ENCODE assay signal across 8 cellular contexts in the genomic region with DNA sequence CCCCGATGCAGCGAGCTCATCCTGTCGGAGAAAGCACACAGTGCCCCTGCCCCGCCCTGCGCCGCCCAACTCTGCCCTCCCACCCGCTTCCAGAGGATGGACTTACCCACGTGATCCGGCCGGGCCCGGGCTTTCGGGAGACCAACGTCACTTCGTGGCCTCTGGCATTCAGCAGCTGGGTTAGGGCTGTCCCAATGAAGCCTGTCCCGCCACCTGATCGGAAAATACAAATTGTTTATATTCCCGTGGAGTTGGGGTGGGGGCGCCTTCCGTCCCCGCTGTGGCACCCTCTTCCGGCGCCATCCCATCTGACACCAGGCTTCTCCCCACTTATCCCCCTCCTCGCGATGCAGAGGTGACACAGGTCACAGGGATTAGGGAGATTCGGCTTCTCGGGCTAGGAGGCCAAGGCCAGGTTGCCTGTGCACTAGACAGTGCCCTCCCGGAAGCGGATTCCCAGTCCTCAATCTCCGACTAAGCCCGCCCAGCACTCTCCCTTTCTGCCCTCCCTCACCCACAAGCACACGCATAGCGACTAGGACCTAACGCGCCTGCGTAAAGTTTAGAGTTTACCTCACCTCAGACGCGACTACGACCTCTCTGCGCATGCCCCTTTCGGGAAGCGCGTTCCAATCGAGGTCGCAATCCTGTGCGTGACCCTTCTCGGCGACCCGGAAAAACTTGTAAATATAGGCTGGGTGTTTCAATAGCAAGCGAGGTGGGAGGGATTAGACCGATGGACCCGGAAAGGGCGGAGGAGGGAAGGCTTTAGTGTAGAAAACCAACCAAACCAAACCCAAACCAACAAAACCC. TPM values are rescaled to one million over a fixed set of nuclear protein-coding genes. Genes with fewer than 3 reads are reported as not detected.
A peak's percentile ranks its signal among the peaks of the same experiment; 100 is the strongest.
DNase-seq lines count a peak whose midpoint lies in the region; ATAC-seq and FAIRE-seq lines count a peak whose summit lies in the region.

A gene with protein sequence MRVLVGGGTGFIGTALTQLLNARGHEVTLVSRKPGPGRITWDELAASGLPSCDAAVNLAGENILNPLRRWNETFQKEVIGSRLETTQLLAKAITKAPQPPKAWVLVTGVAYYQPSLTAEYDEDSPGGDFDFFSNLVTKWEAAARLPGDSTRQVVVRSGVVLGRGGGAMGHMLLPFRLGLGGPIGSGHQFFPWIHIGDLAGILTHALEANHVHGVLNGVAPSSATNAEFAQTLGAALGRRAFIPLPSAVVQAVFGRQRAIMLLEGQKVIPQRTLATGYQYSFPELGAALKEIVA (minus strand): TSS at position 537 of the 813 bp plus-strand sequence. CDS start 7 bp downstream, at position 530.

- peak within 1 kb of the TSS; percentile 100 for H3K27ac ChIP-seq in mesenchymal stem cell (ENCODE audit: low read length, poor library complexity, severe bottlenecking)

- H3K4me2 ChIP-seq in mesenchymal stem cell (ENCODE audit: low read length, poor library complexity, severe bottlenecking), result peak within 1 kb of the TSS; percentile 93

- FAIRE-seq in HTR-8/SVneo (lab: Jason Lieb, UNC), result peak; percentile 74

- H3K9ac ChIP-seq in endocrine pancreas (ENCODE audit: control insufficient read depth, insufficient read depth, low read length) (peak within 1 kb of the TSS; percentile 96), mesenchymal stem cell (ENCODE audit: low read length) (peak within 1 kb of the TSS; percentile 99)

- H3K79me1 ChIP-seq in mesenchymal stem cell (replicated peaks; ENCODE audit: low read length, poor library complexity, severe bottlenecking), result peaks cover 24% of the 10 kb centered on the region

- peak within 1 kb of the TSS; percentile 85 for H2BK5ac ChIP-seq in mesenchymal stem cell (ENCODE audit: low read depth, low read length, poor library complexity, severe bottlenecking)

- H3K36me3 ChIP-seq in endocrine pancreas (ENCODE audit: control insufficient read depth, insufficient read depth, low read length) (no peaks in the 10 kb centered on the region), mesenchymal stem cell (ENCODE audit: control insufficient read depth in 1 of 2, insufficient read depth in 2 of 2, low read depth in 1 of 2, low read length in 2 of 2) (peaks cover 27 to 44% of the 10 kb centered on the region in 2 experiments)

- peak within 1 kb of the TSS; percentile 95 for H2AK5ac ChIP-seq in mesenchymal stem cell (ENCODE audit: low read length, severe bottlenecking)

- no peak within 1 kb of the TSS for H2AFZ ChIP-seq in mesenchymal stem cell (ENCODE audit: low read depth, low read length)

- peak; percentile 86 for ATAC-seq in GM21367 (IDR thresholded peaks at IDR 0.05; ENCODE audit: unreplicated experiment)

- under 1% methylated on average over 42 of the region's 52 CpGs for WGBS in mesenchymal stem cell

- H3K4me3 ChIP-seq in endocrine pancreas (ENCODE audit: control insufficient read depth, insufficient read depth, low read length) (peak within 1 kb of the TSS; percentile 92), mesenchymal stem cell (ENCODE audit: insufficient read depth in 1 of 2, low read depth in 1 of 2, low read length in 2 of 2) (peak within 1 kb of the TSS; percentile 78 to 84)

- H2BK15ac ChIP-seq in mesenchymal stem cell (ENCODE audit: low read depth, poor library complexity, severe bottlenecking), result no peak within 1 kb of the TSS

- H3K9me3 ChIP-seq in endocrine pancreas (ENCODE audit: control insufficient read depth, low read length) (no peaks in the 10 kb centered on the region), mesenchymal stem cell (ENCODE audit: control insufficient read depth, low read length) (no peaks in the 10 kb centered on the region)

- H3K18ac ChIP-seq in mesenchymal stem cell (ENCODE audit: low read depth in 1 of 2, low read length in 2 of 2), result peak within 1 kb of the TSS; percentile 95 to 100

- peak within 1 kb of the TSS in 1 of 2 experiments; percentile 77 for H3K14ac ChIP-seq in mesenchymal stem cell (ENCODE audit: low read length in 2 of 2)

- no peak within 1 kb of the TSS for H2BK12ac ChIP-seq in mesenchymal stem cell (ENCODE audit: low read length in 2 of 2)

- peak within 1 kb of the TSS; percentile 97 for H2BK120ac ChIP-seq in mesenchymal stem cell (ENCODE audit: low read depth, low read length)

- DNase-seq in COR-L47 (lab: John Stamatoyannopoulos, UW), result peak; percentile 98
- DNase-seq in HTR-8/SVneo (ENCODE audit: insufficient read length, low spot score), result peak; percentile 92
- DNase-seq in NOMO-1 treated with dmso at 0.1 percent for 144 hours (lab: John Stamatoyannopoulos, UW; ENCODE audit: unreplicated experiment), result peak; percentile 99
- peak; percentile 66 to 88 (median 88) for DNase-seq in activated CD8-positive, alpha-beta memory T cell treated with anti-CD3 and anti-CD28 coated beads for 48 hours (ENCODE audit: low read depth in 2 of 3, low spot score in 2 of 3)
- DNase-seq in mesenchymal stem cell, result peak; percentile 99
- DNase-seq in stimulated activated CD8-positive, alpha-beta memory T cell treated with anti-CD3 and anti-CD28 coated beads, Interleukin-12 subunit alpha, Interleukin-12 subunit beta, amount 100 ng/mL, for 4 hours (ENCODE audit: low read depth), result peak; percentile 90

- H3K23ac ChIP-seq in mesenchymal stem cell (ENCODE audit: low read length in 2 of 2), result no peak within 1 kb of the TSS

- H4K8ac ChIP-seq in mesenchymal stem cell (ENCODE audit: low read length), result peak within 1 kb of the TSS; percentile 100

- peak within 1 kb of the TSS; percentile 100 for H4K91ac ChIP-seq in mesenchymal stem cell (ENCODE audit: low read length)

- peaks cover 5% of the 10 kb centered on the region for H3K4me1 ChIP-seq in endocrine pancreas (ENCODE audit: control insufficient read depth, insufficient read depth, low read length)
- peaks cover 12% of the 10 kb centered on the region for H3K4me1 ChIP-seq in mesenchymal stem cell (ENCODE audit: control insufficient read depth, insufficient read depth, low read depth, low read length)

- no peaks in the 10 kb centered on the region for H3K27me3 ChIP-seq in endocrine pancreas (ENCODE audit: control insufficient read depth, insufficient read depth, low read length)
- H3K27me3 ChIP-seq in mesenchymal stem cell (ENCODE audit: control insufficient read depth in 1 of 2, insufficient read depth in 1 of 2, low read length in 2 of 2), result no peaks in the 10 kb centered on the region

- peak within 1 kb of the TSS; percentile 82 to 89 for H3K4ac ChIP-seq in mesenchymal stem cell (ENCODE audit: low read depth in 1 of 2, low read length in 2 of 2)

RNA-seq across cellular contexts. Expression of the gene that starts here (rescaled TPM):
- polyA plus RNA-seq in mesenchymal stem cell (2013, experiment 1 of 2), result 29.6 TPM
- 28.8 TPM for polyA plus RNA-seq in mesenchymal stem cell (2013, experiment 2 of 2)

Comparison
In these comparisons a context has a peak if more than half of its experiments do, and no peak if none do; other contexts are left out.
1. Peak in every context shown above with its lines: DNase-seq, ATAC-seq, H3K4me3 ChIP-seq and H3K27ac ChIP-seq.